9 cellular contexts compared by ENCODE assay signal in genomic region chr17:75152523-75152922, GRCh38. TPM values are rescaled to one million over a fixed set of nuclear protein-coding genes. Genes with fewer than 3 reads are reported as not detected.
DNase-seq lines count a peak whose midpoint lies in the region; ATAC-seq, FAIRE-seq and TF ChIP-seq lines count a peak whose summit lies in the region.
"Had no signal": no experiment of that assay in that cellular context is flagged by ENCODE, and none has a peak within 500 bp of the region (broad histone marks: within the 10 kb centered on the region; RNA-seq: fewer than 3 reads in every experiment).

No MANE protein-coding gene starts in this region.

- H3K9me3 ChIP-seq in GM12878 (replicated peaks; ENCODE audit: control insufficient read depth, insufficient read depth, low read length) (no peaks in the 10 kb centered on the region), mucosa of rectum (ENCODE audit: control insufficient read depth in 2 of 2, low read length in 2 of 2) (no peaks in the 10 kb centered on the region), spleen (no peaks in the 10 kb centered on the region), Peyer's patch (no peaks in the 10 kb centered on the region)
- H3K9me3 ChIP-seq: adrenal gland had no signal

- ATAC-seq in GM12878 = no peak

- peaks cover 6% of the 10 kb centered on the region for H3K4me1 ChIP-seq in GM12878 (ENCODE audit: control insufficient read depth, insufficient read depth, low read length)
- H3K4me1 ChIP-seq in mucosa of rectum (ENCODE audit: control insufficient read depth in 2 of 2, insufficient read depth in 2 of 2, low read length in 2 of 2) = peaks cover 18 to 22% of the 10 kb centered on the region in 2 donors
- H3K4me1 ChIP-seq in spleen = peaks cover 9 to 57% (median 30%) of the 10 kb centered on the region in 6 donors
- H3K4me1 ChIP-seq in Peyer's patch = peaks cover under 1 to 32% (median 6%) of the 10 kb centered on the region in 4 donors

- H3K27me3 Mint-ChIP-seq in CD14-positive monocyte (ENCODE audit: low read depth in 3 of 3) (peaks cover 0 to 2% (median 0%) of the 10 kb centered on the region in 3 donors), IgD-negative memory B cell (no peaks in the 10 kb centered on the region)

- H3K27me3 ChIP-seq in GM12878 (replicated peaks in 1 of 2; ENCODE audit: control insufficient read depth in 2 of 2, insufficient read depth in 2 of 2, low read length in 1 of 2) = no peaks in the 10 kb centered on the region
- no peaks in the 10 kb centered on the region for H3K27me3 ChIP-seq in mucosa of rectum (ENCODE audit: control insufficient read depth in 2 of 2, insufficient read depth in 2 of 2, low read length in 2 of 2)
- H3K27me3 ChIP-seq in spleen (replicated peaks in 1 of 7) = no peaks in the 10 kb centered on the region
- H3K27me3 ChIP-seq in Peyer's patch = no peaks in the 10 kb centered on the region
- H3K27me3 ChIP-seq: adrenal gland had no signal

- TSS peak; percentile 71 for BruUV-seq in GM12878 (replicated peaks; lab: Mats Ljungman, UMichigan)

- H2AFZ ChIP-seq in GM12878 (ENCODE audit: control insufficient read depth, low read depth, low read length) = no peak overlapping the region

- POLR2A ChIA-PET in GM12878 (lab: Charles Lee) = interaction anchor here (0.5 to 0.6 kb wide), 2 partner anchors 19 to 99 kb away, joined by 3 to 4 read pairs; no protein-coding TSS in a partner anchor

- TF ChIP-seq RAD21 in GM12878 (IDR thresholded peaks at IDR 0.05; ENCODE audit: insufficient read depth, low read depth, low read length) = no peak

- SMC1A ChIA-PET in GM12878 (lab: Charles Lee; ENCODE audit: uncharacterized antibody, unreplicated experiment) = no interaction called here

- H3K36me3 ChIP-seq in GM12878 (ENCODE audit: control insufficient read depth in 2 of 2, insufficient read depth in 2 of 2, low read length in 1 of 2) (peaks cover 4 to 6% of the 10 kb centered on the region in 2 experiments; a peak in 3 of 4 replicates), mucosa of rectum (ENCODE audit: control insufficient read depth in 2 of 2, insufficient read depth in 2 of 2, low read length in 2 of 2) (peaks cover 0 to 8% of the 10 kb centered on the region in 2 donors), spleen (peaks cover 0 to 12% (median 8%) of the 10 kb centered on the region in 6 donors), Peyer's patch (peaks cover 0 to 4% (median 0%) of the 10 kb centered on the region in 3 donors)

- no peaks in the 10 kb centered on the region for H4K20me1 ChIP-seq in GM12878 (ENCODE audit: control insufficient read depth, insufficient read depth)

- intact Hi-C loops in CD14-positive monocyte (cut with micrococcal nuclease) = loop anchor here in 1 of 2 donors (5.0 kb wide), 1 partner anchor 40 kb away; no protein-coding TSS in a partner anchor
- intact Hi-C loops in GM12878 (cut with micrococcal nuclease; ENCODE audit: unreplicated experiment) = no loop called here
- intact Hi-C loops in spleen (cut with DNase I; ENCODE audit: low total_unique reads) = no loop called here

- H3K9me3 Mint-ChIP-seq in CD14-positive monocyte (peaks cover 0 to 3% (median 0%) of the 10 kb centered on the region in 7 donors), IgD-negative memory B cell (no peaks in the 10 kb centered on the region)

- TF ChIP-seq CTCF in CD14-positive monocyte (IDR thresholded peaks at IDR 0.05) = no peak
- no peak for TF ChIP-seq CTCF in GM12878 (IDR thresholded peaks at IDR 0.05 in 2 of 3, conservative IDR thresholded peaks at IDR 0.05 in 1 of 3; ENCODE audit: control insufficient read depth in 2 of 3, extremely low read depth in 1 of 3, insufficient read depth in 1 of 3, low read depth in 3 of 3, low read length in 3 of 3)
- no peak for TF ChIP-seq CTCF in spleen (IDR thresholded peaks at IDR 0.05 in 8 of 11, conservative IDR thresholded peaks at IDR 0.05 in 3 of 11)
- TF ChIP-seq CTCF in Peyer's patch (IDR thresholded peaks at IDR 0.05) = no peak

- H3K4me3 ChIP-seq in GM12878 (peak overlapping the region; percentile 90), mucosa of rectum (ENCODE audit: low read length in 2 of 2) (peak overlapping the region; percentile 77 to 91), spleen (peak overlapping the region in 4 of 8 donors; percentile 85 to 99 (median 93)), Peyer's patch (peak overlapping the region in 2 of 4 donors; percentile 89 to 97)

- CTCF ChIA-PET in GM12878 (lab: Yijun Ruan, JAX) = interaction anchor here (0.9 kb wide), 1 partner anchor 137 kb away, joined by 3 read pairs; the partner anchor contains the start of gene SLC25A19

- H3K4me1 Mint-ChIP-seq in CD14-positive monocyte = peaks cover 38% of the 10 kb centered on the region
- peaks cover 26 to 30% (median 27%) of the 10 kb centered on the region in 3 donors for H3K4me1 Mint-ChIP-seq in IgD-negative memory B cell

- peak overlapping the region; percentile 89 for H3K4me2 ChIP-seq in GM12878 (ENCODE audit: control insufficient read depth, insufficient read depth)

- H3K4me3 Mint-ChIP-seq in CD14-positive monocyte = peak overlapping the region; percentile 94 to 95
- peak overlapping the region; percentile 73 to 98 (median 94) for H3K4me3 Mint-ChIP-seq in IgD-negative memory B cell

- FAIRE-seq in GM12878 (lab: Jason Lieb, UNC) = no peak

- H3K27ac Mint-ChIP-seq in CD14-positive monocyte (peak overlapping the region in 2 of 7 donors; percentile 63 to 76), IgD-negative memory B cell (peak overlapping the region; percentile 11 to 79 (median 54))

- no peak for TF ChIP-seq POLR2A in GM12878 (IDR thresholded peaks at IDR 0.05; ENCODE audit: low read depth, low read length)
- TF ChIP-seq POLR2A in spleen (IDR thresholded peaks at IDR 0.05) = no peak
- TF ChIP-seq POLR2A in Peyer's patch (IDR thresholded peaks at IDR 0.05) = no peak

- no peak for DNase-seq in CD14-positive monocyte (ENCODE audit: low spot score)
- no peak for DNase-seq in GM12878 (ENCODE audit: low read depth, low spot score)
- DNase-seq in NCI-H146 treated with DMSO at 0.1 percent for 48 hours (lab: John Stamatoyannopoulos, UW; ENCODE audit: unreplicated experiment) = no peak
- no peak for DNase-seq in spleen
- no peak for DNase-seq in Peyer's patch
- DNase-seq in GM19240 (ENCODE audit: insufficient read length, low spot score) = no peak

- in situ Hi-C loops in GM12878 (cut with MboI) = no loop called here

- no peak for TF ChIP-seq EP300 in GM12878 (IDR thresholded peaks at IDR 0.05; ENCODE audit: borderline replicate concordance in 1 of 2, control insufficient read depth in 1 of 2, low read depth in 2 of 2, low read length in 2 of 2)

- H3K9ac ChIP-seq in GM12878 (ENCODE audit: control insufficient read depth, insufficient read depth, low read length) (peak overlapping the region; percentile 91; the same call in 1 of the 2 replicates), mucosa of rectum (ENCODE audit: low read depth in 1 of 2, low read length in 2 of 2) (no peak overlapping the region)

- under 1% methylated on average over 6 of the region's 6 CpGs for WGBS in GM12878 (ENCODE audit: insufficient coverage, insufficient replicate concordance, low lambda C conversion rate, missing lambda C conversion rate)
- WGBS in spleen, 5 donors = 69 to 87% (median 82%) methylated on average over 6 of the region's 6 CpGs

- H3K27ac ChIP-seq in GM12878 (ENCODE audit: control insufficient read depth, insufficient read depth) (peak overlapping the region; percentile 90), mucosa of rectum (ENCODE audit: low read depth in 2 of 2, low read length in 2 of 2) (no peak overlapping the region), spleen (no peak overlapping the region), Peyer's patch (peak overlapping the region in 1 of 4 donors; percentile 78)
- H3K27ac ChIP-seq: adrenal gland had no signal

- peaks cover 5 to 12% of the 10 kb centered on the region in 2 donors for H3K36me3 Mint-ChIP-seq in CD14-positive monocyte
- H3K36me3 Mint-ChIP-seq in IgD-negative memory B cell = peaks cover 1% of the 10 kb centered on the region

- RAD21 ChIA-PET in GM12878 (lab: Charles Lee; ENCODE audit: unreplicated experiment) = interaction anchor here (0.6 kb wide), 1 partner anchor 167 kb away, joined by 3 read pairs; no protein-coding TSS in a partner anchor

- H3K79me2 ChIP-seq in GM12878 (ENCODE audit: control insufficient read depth, insufficient read depth, low read length) = peaks cover 63% of the 10 kb centered on the region

RNA-seq across cellular contexts. Expression of gene JPT1, which starts 1.8 kb away (rescaled TPM):
- polyA plus RNA-seq in CD14-positive monocyte = 100 to 1,000 TPM; 156 to 181 TPM
- polyA plus RNA-seq in IgD-negative memory B cell = 150 TPM
- total RNA-seq in GM12878 (2013; cell fraction: nucleolus; rRNA removed) = 43.4 and 56.9 TPM in 2 replicates
- 150 and 158 TPM in 2 replicates for total RNA-seq in GM12878 (2014; rRNA removed)
- 324 and 357 TPM in 2 replicates for total RNA-seq in GM12878 (2014; rRNA removed; fragmentation: Illumina TruSeq; extraction: Trizol)
- 316 and 327 TPM in 2 replicates for total RNA-seq in GM12878 (2021)
- polyA plus RNA-seq in GM12878 (2011; ENCODE audit: low read depth) = 208 TPM
- 79.7 and 112 TPM in 2 replicates for polyA plus RNA-seq in GM12878 (2011; rRNA removed)
- polyA plus RNA-seq in GM12878 (2011; cell fraction: cytosol; rRNA removed) = 288 and 290 TPM in 2 replicates
- polyA plus RNA-seq in GM12878 (2011; cell fraction: nucleus; rRNA removed) = 199 and 203 TPM in 2 replicates
- polyA plus RNA-seq in GM12878 (2012) = 277 and 284 TPM in 2 replicates
- polyA plus RNA-seq in GM12878 (2014; fragmentation: Illumina TruSeq; extraction: Trizol) = 101 and 318 TPM in 2 replicates
- polyA plus RNA-seq in GM12878 (2014; fragmentation: Nextera tagmentation; extraction: Ambion mirVana) = 100 to 1,000 TPM in 1 of 2 experiments, 10 to 100 TPM in 1; 95.9 to 140 TPM
- polyA plus RNA-seq in GM12878 (2014; rRNA removed) = 339 and 341 TPM in 2 replicates
- polyA plus RNA-seq in GM12878 (2016; fragmentation: Nextera tagmentation; extraction: Ambion mirVana) = 100 to 1,000 TPM; 648 to 651 TPM
- polyA minus RNA-seq in GM12878 (2011; rRNA and poly(A)+ RNA removed) = 39.5 and 98.5 TPM in 2 replicates
- polyA minus RNA-seq in GM12878 (2011; cell fraction: cytosol; rRNA and poly(A)+ RNA removed) = 111 and 140 TPM in 2 replicates
- 46.9 and 65.1 TPM in 2 replicates for polyA minus RNA-seq in GM12878 (2011; cell fraction: nucleus; rRNA and poly(A)+ RNA removed)
- 100 to 1,000 TPM in 2 of 7 donors, 10 to 100 TPM in 5; 47.1 to 116 (median 92.1) TPM for total RNA-seq in spleen
- 100 to 1,000 TPM; 106 to 192 (median 164) TPM for polyA plus RNA-seq in spleen
- 100 to 1,000 TPM; 132 to 261 (median 202) TPM for total RNA-seq in Peyer's patch

RNA-seq across cellular contexts. Expression of gene NT5C, which starts 21.0 kb away (rescaled TPM):
- polyA plus RNA-seq in CD14-positive monocyte (10 to 100 TPM; 27.8 to 36.2 TPM), IgD-negative memory B cell (150 TPM), GM12878 (2011; rRNA removed) (17.4 and 40.2 TPM in 2 replicates), GM12878 (2014; fragmentation: Illumina TruSeq; extraction: Trizol) (10.4 and 24.2 TPM in 2 replicates), GM12878 (2014; fragmentation: Nextera tagmentation; extraction: Ambion mirVana) (1 to 10 TPM; 3.7 to 9.8 TPM), GM12878 (2014; rRNA removed) (158 and 188 TPM in 2 replicates), GM12878 (2016; fragmentation: Nextera tagmentation; extraction: Ambion mirVana) (100 to 1,000 TPM; 116 to 129 TPM), spleen (100 to 1,000 TPM; 105 to 145 (median 139) TPM)
- total RNA-seq in GM12878 (2013; cell fraction: nucleolus; rRNA removed) = 22.0 and 36.6 TPM in 2 replicates
- total RNA-seq in GM12878 (2014; rRNA removed) (115 and 144 TPM in 2 replicates), GM12878 (2014; rRNA removed; fragmentation: Illumina TruSeq; extraction: Trizol) (41.6 and 43.7 TPM in 2 replicates), GM12878 (2021) (86.3 and 88.5 TPM in 2 replicates), spleen (10 to 100 TPM; 48.2 to 77.9 (median 54.6) TPM), Peyer's patch (100 to 1,000 TPM; 151 to 176 (median 156) TPM)
- polyA plus RNA-seq in GM12878 (2011; ENCODE audit: low read depth) = 15.1 TPM
- 45.1 and 76.6 TPM in 2 replicates for polyA plus RNA-seq in GM12878 (2011; cell fraction: cytosol; rRNA removed)
- 82.6 and 87.6 TPM in 2 replicates for polyA plus RNA-seq in GM12878 (2011; cell fraction: nucleus; rRNA removed)
- polyA plus RNA-seq in GM12878 (2012) = 49.7 and 55.2 TPM in 2 replicates
- polyA minus RNA-seq in GM12878 (2011; rRNA and poly(A)+ RNA removed) = 10.6 and 15.4 TPM in 2 replicates
- 7.4 and 11.4 TPM in 2 replicates for polyA minus RNA-seq in GM12878 (2011; cell fraction: cytosol; rRNA and poly(A)+ RNA removed)
- polyA minus RNA-seq in GM12878 (2011; cell fraction: nucleus; rRNA and poly(A)+ RNA removed) = 20.4 and 32.2 TPM in 2 replicates

RNA-seq across cellular contexts. Expression of gene SUMO2, which starts 30.2 kb away (rescaled TPM):
- polyA plus RNA-seq in CD14-positive monocyte = 100 to 1,000 TPM; 282 to 318 TPM
- polyA plus RNA-seq in IgD-negative memory B cell = 391 TPM
- 19.8 and 21.3 TPM in 2 replicates for total RNA-seq in GM12878 (2013; cell fraction: nucleolus; rRNA removed)
- 163 and 207 TPM in 2 replicates for total RNA-seq in GM12878 (2014; rRNA removed)
- total RNA-seq in GM12878 (2014; rRNA removed; fragmentation: Illumina TruSeq; extraction: Trizol) = 312 and 322 TPM in 2 replicates
- total RNA-seq in GM12878 (2021) = 506 and 514 TPM in 2 replicates
- 65.4 TPM for polyA plus RNA-seq in GM12878 (2011; ENCODE audit: low read depth)
- polyA plus RNA-seq in GM12878 (2011; rRNA removed) = 603 and 801 TPM in 2 replicates
- polyA plus RNA-seq in GM12878 (2011; cell fraction: cytosol; rRNA removed) = 90.6 and 121 TPM in 2 replicates
- polyA plus RNA-seq in GM12878 (2011; cell fraction: nucleus; rRNA removed) = 80.5 and 124 TPM in 2 replicates
- polyA plus RNA-seq in GM12878 (2012) = 224 and 225 TPM in 2 replicates
- polyA plus RNA-seq in GM12878 (2014; fragmentation: Illumina TruSeq; extraction: Trizol) = 265 and 335 TPM in 2 replicates
- polyA plus RNA-seq in GM12878 (2014; fragmentation: Nextera tagmentation; extraction: Ambion mirVana) = 100 to 1,000 TPM; 709 to 767 TPM
- 232 and 249 TPM in 2 replicates for polyA plus RNA-seq in GM12878 (2014; rRNA removed)
- polyA plus RNA-seq in GM12878 (2016; fragmentation: Nextera tagmentation; extraction: Ambion mirVana) = 100 to 1,000 TPM; 755 to 803 TPM
- polyA minus RNA-seq in GM12878 (2011; rRNA and poly(A)+ RNA removed) = 63.9 and 102 TPM in 2 replicates
- polyA minus RNA-seq in GM12878 (2011; cell fraction: cytosol; rRNA and poly(A)+ RNA removed) = 148 and 173 TPM in 2 replicates
- 13.5 and 14.2 TPM in 2 replicates for polyA minus RNA-seq in GM12878 (2011; cell fraction: nucleus; rRNA and poly(A)+ RNA removed)
- 100 to 1,000 TPM in 4 of 7 donors, 10 to 100 TPM in 3; 67.7 to 310 (median 251) TPM for total RNA-seq in spleen
- polyA plus RNA-seq in spleen = 100 to 1,000 TPM in 2 of 3 donors, 10 to 100 TPM in 1; 97.3 to 127 (median 117) TPM
- 10 to 100 TPM; 22.5 to 52.8 (median 37.4) TPM for total RNA-seq in Peyer's patch

RNA-seq across cellular contexts. Expression of gene ARMC7, which starts 42.8 kb away (rescaled TPM):
- polyA plus RNA-seq in CD14-positive monocyte (1 to 10 TPM; 1.3 to 2.1 TPM), IgD-negative memory B cell (4.5 TPM), GM12878 (2011; rRNA removed) (2.4 and 5.2 TPM in 2 replicates), GM12878 (2014; fragmentation: Illumina TruSeq; extraction: Trizol) (2.9 and 6.5 TPM in 2 replicates), GM12878 (2014; fragmentation: Nextera tagmentation; extraction: Ambion mirVana) (1 to 10 TPM; 1.5 to 4.3 TPM), GM12878 (2014; rRNA removed) (6.9 and 10.9 TPM in 2 replicates), GM12878 (2016; fragmentation: Nextera tagmentation; extraction: Ambion mirVana) (10 to 100 TPM; 15.7 to 19.8 TPM), spleen (10 to 100 TPM in 2 of 3 donors, 1 to 10 TPM in 1; 7.8 to 12.4 (median 10.0) TPM)
- 11.3 and 11.4 TPM in 2 replicates for total RNA-seq in GM12878 (2013; cell fraction: nucleolus; rRNA removed)
- total RNA-seq in GM12878 (2014; rRNA removed) (5.6 and 6.1 TPM in 2 replicates), GM12878 (2014; rRNA removed; fragmentation: Illumina TruSeq; extraction: Trizol) (4.1 and 5.6 TPM in 2 replicates), GM12878 (2021) (11.6 and 11.7 TPM in 2 replicates), spleen (10 to 100 TPM; 10.5 to 19.2 (median 14.7) TPM), Peyer's patch (10 to 100 TPM in 3 of 4 donors, 1 to 10 TPM in 1; 4.1 to 27.0 (median 24.1) TPM)
- 4.5 TPM for polyA plus RNA-seq in GM12878 (2011; ENCODE audit: low read depth)
- 9.5 and 11.2 TPM in 2 replicates for polyA plus RNA-seq in GM12878 (2011; cell fraction: cytosol; rRNA removed)
- 8.6 and 10.6 TPM in 2 replicates for polyA plus RNA-seq in GM12878 (2011; cell fraction: nucleus; rRNA removed)
- 9.2 and 11.8 TPM in 2 replicates for polyA plus RNA-seq in GM12878 (2012)
- polyA minus RNA-seq in GM12878 (2011; rRNA and poly(A)+ RNA removed) = 7.3 and 10.3 TPM in 2 replicates
- 3.5 and 6.9 TPM in 2 replicates for polyA minus RNA-seq in GM12878 (2011; cell fraction: cytosol; rRNA and poly(A)+ RNA removed)
- 5.9 and 11.0 TPM in 2 replicates for polyA minus RNA-seq in GM12878 (2011; cell fraction: nucleus; rRNA and poly(A)+ RNA removed)

RNA-seq across cellular contexts. Expression of gene NUP85, which starts 53.0 kb away (rescaled TPM):
- 10 to 100 TPM; 36.3 to 38.7 TPM for polyA plus RNA-seq in CD14-positive monocyte
- polyA plus RNA-seq in IgD-negative memory B cell = 32.3 TPM
- total RNA-seq in GM12878 (2013; cell fraction: nucleolus; rRNA removed) = 89.4 and 98.6 TPM in 2 replicates
- 47.1 and 57.8 TPM in 2 replicates for total RNA-seq in GM12878 (2014; rRNA removed)
- 52.9 and 54.0 TPM in 2 replicates for total RNA-seq in GM12878 (2014; rRNA removed; fragmentation: Illumina TruSeq; extraction: Trizol)
- total RNA-seq in GM12878 (2021) = 82.5 and 97.9 TPM in 2 replicates
- polyA plus RNA-seq in GM12878 (2011; ENCODE audit: low read depth) = 58.6 TPM
- 80.8 and 92.9 TPM in 2 replicates for polyA plus RNA-seq in GM12878 (2011; rRNA removed)
- 112 and 130 TPM in 2 replicates for polyA plus RNA-seq in GM12878 (2011; cell fraction: cytosol; rRNA removed)
- 362 and 389 TPM in 2 replicates for polyA plus RNA-seq in GM12878 (2011; cell fraction: nucleus; rRNA removed)
- 37.7 and 46.3 TPM in 2 replicates for polyA plus RNA-seq in GM12878 (2012)
- polyA plus RNA-seq in GM12878 (2014; fragmentation: Illumina TruSeq; extraction: Trizol) = 59.6 and 65.9 TPM in 2 replicates
- 100 to 1,000 TPM; 127 to 135 TPM for polyA plus RNA-seq in GM12878 (2014; fragmentation: Nextera tagmentation; extraction: Ambion mirVana)
- polyA plus RNA-seq in GM12878 (2014; rRNA removed) = 83.2 and 87.8 TPM in 2 replicates
- 100 to 1,000 TPM; 103 to 104 TPM for polyA plus RNA-seq in GM12878 (2016; fragmentation: Nextera tagmentation; extraction: Ambion mirVana)
- 80.2 and 80.8 TPM in 2 replicates for polyA minus RNA-seq in GM12878 (2011; rRNA and poly(A)+ RNA removed)
- polyA minus RNA-seq in GM12878 (2011; cell fraction: cytosol; rRNA and poly(A)+ RNA removed) = 24.1 and 34.9 TPM in 2 replicates
- 54.2 and 98.1 TPM in 2 replicates for polyA minus RNA-seq in GM12878 (2011; cell fraction: nucleus; rRNA and poly(A)+ RNA removed)
- 10 to 100 TPM; 35.5 to 83.8 (median 66.1) TPM for total RNA-seq in spleen
- polyA plus RNA-seq in spleen = 10 to 100 TPM; 45.8 to 79.8 (median 61.8) TPM
- total RNA-seq in Peyer's patch = 10 to 100 TPM; 34.0 to 52.8 (median 36.7) TPM
